ENCODE assay signal across 13 cellular contexts in the genomic region with DNA sequence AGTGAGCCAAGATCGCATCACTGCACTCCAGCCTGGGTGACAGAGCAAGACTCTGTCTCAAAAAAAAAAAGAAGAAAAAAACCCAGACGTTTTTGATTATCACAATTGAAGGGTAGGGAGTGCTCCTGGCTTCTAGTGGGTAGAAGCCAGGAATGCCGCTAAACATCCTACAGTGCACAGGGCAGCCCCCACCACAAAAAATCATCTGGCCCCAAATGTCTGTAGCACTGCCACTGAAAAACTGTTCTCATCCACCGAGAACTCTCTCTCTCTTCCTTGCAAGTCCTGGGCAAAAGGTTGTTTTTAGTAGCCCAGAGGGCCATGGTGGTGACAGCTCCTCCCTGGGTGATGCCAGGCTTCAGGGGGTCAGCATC. TPM values are rescaled to one million over a fixed set of nuclear protein-coding genes. Genes with fewer than 3 reads are reported as not detected.
DNase-seq lines count a peak whose midpoint lies in the region; ATAC-seq and TF ChIP-seq lines count a peak whose summit lies in the region.
"Had no signal": no experiment of that assay in that cellular context is flagged by ENCODE, and none has a peak within 500 bp of the region (broad histone marks: within the 10 kb centered on the region; RNA-seq: fewer than 3 reads in every experiment).

No MANE protein-coding gene starts in this region.

- no peak overlapping the region for H2BK15ac ChIP-seq in mesendoderm (replicated peaks; ENCODE audit: low read depth)

- H3K4ac ChIP-seq in mesendoderm (ENCODE audit: low read depth, low read length) = no peak overlapping the region

- no peaks in the 10 kb centered on the region for H3K9me3 Mint-ChIP-seq in activated CD4-positive, alpha-beta T cell treated with anti-CD3 and anti-CD28 coated beads, Interleukin-2, amount 10 ng/mL, durations not matched to agents 24 days and 14 days
- H3K9me3 Mint-ChIP-seq: natural killer cell had no signal

- DNase-seq in activated CD4-positive, alpha-beta T cell treated with anti-CD3 and anti-CD28 coated beads, Interleukin-2, amount 10 ng/mL, durations not matched to agents 24 days and 14 days = no peak
- no peak for DNase-seq in activated CD4-positive, alpha-beta T cell treated with anti-CD3 and anti-CD28 coated beads, Interleukin-2, amount 50 U/mL, for 48 hours
- DNase-seq in body of pancreas (no peak), mesendoderm (no peak), upper lobe of right lung (no peak), occipital lobe (lab: John Stamatoyannopoulos, UW) (no peak), NAMALWA (ENCODE audit: low spot score) (no peak)
- no peak for DNase-seq in activated effector memory CD4-positive, alpha-beta T cell treated with anti-CD3 and anti-CD28 coated beads, Interleukin-2, amount 50 U/mL, for 16 hours
- DNase-seq: natural killer cell, NCI-H1417 treated with DMSO at 0.1 percent for 48 hours had no signal

- no peak overlapping the region for H4K8ac ChIP-seq in mesendoderm (ENCODE audit: low read depth, low read length)

- H3K18ac ChIP-seq in mesendoderm (ENCODE audit: low read length) = no peak overlapping the region

- ATAC-seq in body of pancreas (no peak), upper lobe of right lung (no peak)
- ATAC-seq: natural killer cell had no signal

- H3K36me3 Mint-ChIP-seq in activated CD4-positive, alpha-beta T cell treated with anti-CD3 and anti-CD28 coated beads, Interleukin-2, amount 10 ng/mL, durations not matched to agents 24 days and 14 days (ENCODE audit: low read depth) = peaks cover 2% of the 10 kb centered on the region
- H3K36me3 Mint-ChIP-seq: natural killer cell had no signal

- no peak overlapping the region for H2BK5ac ChIP-seq in mesendoderm (ENCODE audit: low read length)

- H3K36me3 ChIP-seq in body of pancreas (replicated peaks in 1 of 2; ENCODE audit: insufficient read depth in 1 of 2, low read depth in 2 of 2) (no peaks in the 10 kb centered on the region), mesendoderm (ENCODE audit: control insufficient read depth, insufficient read depth, low read length) (no peaks in the 10 kb centered on the region), upper lobe of right lung (no peaks in the 10 kb centered on the region)
- H3K36me3 ChIP-seq: HAP-1 had no signal

- H2AK5ac ChIP-seq in mesendoderm (ENCODE audit: low read length) = no peak overlapping the region

- WGBS in body of pancreas, 2 donors = 48 to 63% methylated on average over 4 of the region's 4 CpGs
- no CpG with 5 or more reads among the region's 4 CpGs for WGBS in mesendoderm (ENCODE audit: extremely low coverage, insufficient coverage, low lambda C conversion rate)

- no peak overlapping the region for H3K4me3 ChIP-seq in body of pancreas
- no peak overlapping the region for H3K4me3 ChIP-seq in mesendoderm (ENCODE audit: low read length)
- no peak overlapping the region for H3K4me3 ChIP-seq in upper lobe of right lung
- H3K4me3 ChIP-seq: HAP-1 had no signal

- H3K27me3 ChIP-seq in body of pancreas (no peaks in the 10 kb centered on the region), mesendoderm (ENCODE audit: insufficient read depth, low read length, poor library complexity) (no peaks in the 10 kb centered on the region), upper lobe of right lung (no peaks in the 10 kb centered on the region)

- intact Hi-C loops in activated CD4-positive, alpha-beta T cell treated with anti-CD3 and anti-CD28 coated beads, Interleukin-2, amount 10 ng/mL, durations not matched to agents 24 days and 14 days (cut with micrococcal nuclease) = no loop called here
- intact Hi-C loops in body of pancreas (cut with DNase I) = no loop called here
- intact Hi-C loops in upper lobe of right lung (cut with DNase I) = no loop called here

- no peak overlapping the region for H3K9ac ChIP-seq in mesendoderm (ENCODE audit: low read length)

- peak overlapping the region; percentile 56 for H3K23ac ChIP-seq in mesendoderm (ENCODE audit: low read length)

- no peak overlapping the region for H2BK120ac ChIP-seq in mesendoderm (ENCODE audit: low read depth, low read length)

- no peaks in the 10 kb centered on the region for H3K9me3 ChIP-seq in body of pancreas
- no peaks in the 10 kb centered on the region for H3K9me3 ChIP-seq in upper lobe of right lung
- H3K9me3 ChIP-seq: HAP-1 had no signal

- TF ChIP-seq POLR2A in body of pancreas (IDR thresholded peaks at IDR 0.05) = no peak

- H3K79me2 ChIP-seq in mesendoderm (ENCODE audit: control insufficient read depth, insufficient read depth, low read length) = no peaks in the 10 kb centered on the region

- peaks cover 50% of the 10 kb centered on the region for H3K4me1 ChIP-seq in body of pancreas
- peaks cover 3% of the 10 kb centered on the region for H3K4me1 ChIP-seq in mesendoderm (ENCODE audit: control insufficient read depth, low read depth, low read length)
- peaks cover 41% of the 10 kb centered on the region for H3K4me1 ChIP-seq in upper lobe of right lung

- H4K5ac ChIP-seq in mesendoderm (ENCODE audit: low read length) = no peak overlapping the region

- H3K27me3 Mint-ChIP-seq in activated CD4-positive, alpha-beta T cell treated with anti-CD3 and anti-CD28 coated beads, Interleukin-2, amount 10 ng/mL, durations not matched to agents 24 days and 14 days = no peaks in the 10 kb centered on the region

- H3K4me1 Mint-ChIP-seq in activated CD4-positive, alpha-beta T cell treated with anti-CD3 and anti-CD28 coated beads, Interleukin-2, amount 10 ng/mL, durations not matched to agents 24 days and 14 days = peaks cover 14% of the 10 kb centered on the region
- H3K4me1 Mint-ChIP-seq: natural killer cell had no signal

- H3K27ac ChIP-seq in body of pancreas (peak overlapping the region in 3 of 4 donors; percentile 83 to 88 (median 85)), mesendoderm (ENCODE audit: low read depth, low read length) (peak overlapping the region; percentile 34), upper lobe of right lung (peak overlapping the region; percentile 81)
- H3K27ac ChIP-seq: 22Rv1, HL-60 had no signal

- peak overlapping the region; percentile 54 for H3K27ac Mint-ChIP-seq in activated CD4-positive, alpha-beta T cell treated with anti-CD3 and anti-CD28 coated beads, Interleukin-2, amount 10 ng/mL, durations not matched to agents 24 days and 14 days
- H3K27ac Mint-ChIP-seq: natural killer cell had no signal

- H3K56ac ChIP-seq in mesendoderm (ENCODE audit: low read length) = no peak overlapping the region

- no peaks in the 10 kb centered on the region for H3K79me1 ChIP-seq in mesendoderm (ENCODE audit: low read length)

- TF ChIP-seq CTCF in body of pancreas (IDR thresholded peaks at IDR 0.05) (no peak), upper lobe of right lung (IDR thresholded peaks at IDR 0.05) (no peak)

- no peak overlapping the region for H3K4me2 ChIP-seq in mesendoderm (ENCODE audit: low read length)

- no peak overlapping the region for H3K4me3 Mint-ChIP-seq in activated CD4-positive, alpha-beta T cell treated with anti-CD3 and anti-CD28 coated beads, Interleukin-2, amount 10 ng/mL, durations not matched to agents 24 days and 14 days
- H3K4me3 Mint-ChIP-seq: natural killer cell had no signal

RNA-seq across cellular contexts. Expression of gene GPR157, which starts 35.6 kb away (rescaled TPM):
- 2.1 and 4.6 TPM in 2 replicates for total RNA-seq in activated CD4-positive, alpha-beta T cell treated with anti-CD3 and anti-CD28 coated beads, Interleukin-2, amount 10 ng/mL, durations not matched to agents 24 days and 14 days
- total RNA-seq in body of pancreas = 10 to 100 TPM in 1 of 2 donors, 1 to 10 TPM in 1; 6.0 to 13.5 TPM
- 4.4 TPM for polyA plus RNA-seq in mesendoderm (2013, experiment 1 of 2)
- polyA plus RNA-seq in mesendoderm (2013, experiment 2 of 2) = 1.2 TPM
- 19.0 TPM for total RNA-seq in upper lobe of right lung
- total RNA-seq in occipital lobe = 0.47 TPM

Comparison
In these comparisons a context has a peak if more than half of its experiments do, and no peak if none do; other contexts are left out.
1. H3K27ac ChIP-seq: peak in every context shown above with its lines; median percentile 85 in body of pancreas; 81 in upper lobe of right lung; 34 in mesendoderm.